In the genomic region with DNA sequence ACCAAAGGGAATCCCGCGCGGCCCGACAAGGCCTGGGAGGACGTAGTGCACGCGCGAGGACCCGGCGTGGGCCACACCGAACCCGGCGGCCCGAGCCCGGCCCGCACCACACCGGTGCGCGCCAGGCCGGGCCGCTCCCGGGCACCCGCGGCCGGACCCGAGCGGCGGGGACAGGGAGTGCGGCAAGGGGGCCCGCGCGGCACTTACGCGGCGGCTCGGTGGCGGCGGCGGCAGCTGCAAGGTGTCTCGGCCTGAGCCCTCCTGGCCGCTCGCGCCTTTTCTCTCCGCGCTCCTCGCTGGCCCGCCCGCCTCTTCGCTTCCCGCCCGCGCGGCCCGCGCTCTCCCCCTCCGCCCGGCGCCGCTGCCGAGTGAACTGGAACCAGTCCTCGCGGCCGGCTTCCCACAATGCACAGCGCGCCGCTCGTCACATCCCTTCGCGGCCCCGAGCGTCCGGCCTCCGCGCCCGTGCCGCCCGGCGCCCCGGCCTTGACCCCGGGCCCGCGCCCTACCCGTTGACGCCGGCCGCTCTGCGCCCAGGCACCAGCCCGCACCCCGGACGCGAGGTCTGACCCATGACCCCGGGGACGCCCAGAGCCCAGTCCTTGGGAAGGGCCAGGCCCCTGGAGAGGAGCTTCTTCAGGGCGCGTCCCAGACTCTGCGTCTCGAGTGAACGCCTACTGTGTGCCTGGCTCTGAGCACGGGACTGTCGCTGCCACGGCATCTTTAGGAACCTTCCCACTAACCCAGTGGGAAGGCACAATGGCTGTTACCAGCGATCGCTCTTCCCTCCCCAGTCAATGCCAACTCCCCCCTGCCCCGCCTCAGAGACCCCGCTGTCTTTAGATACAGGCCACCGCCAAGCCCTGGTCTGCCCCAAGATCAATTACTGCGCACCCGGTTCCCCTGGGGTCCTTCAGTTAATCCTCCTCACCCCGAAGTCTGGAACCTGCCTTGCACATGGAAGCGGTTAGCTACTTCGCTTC, we compare ENCODE assay signal across 1 cellular context.
TF ChIP-seq lines count a peak whose summit lies in the region.

A gene (minus strand): TSS at position 377 of the 983 bp plus-strand sequence. CDS start 10,138 bp downstream, outside the sequence.

TF ChIP-seq in HCT116, 20 proteins besides CTCF, POLR2A, EP300 and RAD21 (continued from another document):
- TF ChIP-seq, protein P1, sequence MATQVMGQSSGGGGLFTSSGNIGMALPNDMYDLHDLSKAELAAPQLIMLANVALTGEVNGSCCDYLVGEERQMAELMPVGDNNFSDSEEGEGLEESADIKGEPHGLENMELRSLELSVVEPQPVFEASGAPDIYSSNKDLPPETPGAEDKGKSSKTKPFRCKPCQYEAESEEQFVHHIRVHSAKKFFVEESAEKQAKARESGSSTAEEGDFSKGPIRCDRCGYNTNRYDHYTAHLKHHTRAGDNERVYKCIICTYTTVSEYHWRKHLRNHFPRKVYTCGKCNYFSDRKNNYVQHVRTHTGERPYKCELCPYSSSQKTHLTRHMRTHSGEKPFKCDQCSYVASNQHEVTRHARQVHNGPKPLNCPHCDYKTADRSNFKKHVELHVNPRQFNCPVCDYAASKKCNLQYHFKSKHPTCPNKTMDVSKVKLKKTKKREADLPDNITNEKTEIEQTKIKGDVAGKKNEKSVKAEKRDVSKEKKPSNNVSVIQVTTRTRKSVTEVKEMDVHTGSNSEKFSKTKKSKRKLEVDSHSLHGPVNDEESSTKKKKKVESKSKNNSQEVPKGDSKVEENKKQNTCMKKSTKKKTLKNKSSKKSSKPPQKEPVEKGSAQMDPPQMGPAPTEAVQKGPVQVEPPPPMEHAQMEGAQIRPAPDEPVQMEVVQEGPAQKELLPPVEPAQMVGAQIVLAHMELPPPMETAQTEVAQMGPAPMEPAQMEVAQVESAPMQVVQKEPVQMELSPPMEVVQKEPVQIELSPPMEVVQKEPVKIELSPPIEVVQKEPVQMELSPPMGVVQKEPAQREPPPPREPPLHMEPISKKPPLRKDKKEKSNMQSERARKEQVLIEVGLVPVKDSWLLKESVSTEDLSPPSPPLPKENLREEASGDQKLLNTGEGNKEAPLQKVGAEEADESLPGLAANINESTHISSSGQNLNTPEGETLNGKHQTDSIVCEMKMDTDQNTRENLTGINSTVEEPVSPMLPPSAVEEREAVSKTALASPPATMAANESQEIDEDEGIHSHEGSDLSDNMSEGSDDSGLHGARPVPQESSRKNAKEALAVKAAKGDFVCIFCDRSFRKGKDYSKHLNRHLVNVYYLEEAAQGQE (IDR thresholded peaks at IDR 0.05; ENCODE audit: low read depth) = no peak
- no peak for TF ChIP-seq ELF1 (IDR thresholded peaks at IDR 0.05; ENCODE audit: borderline replicate concordance, low read depth)
- peak; percentile 91 for TF ChIP-seq POLR2AphosphoS5 (IDR thresholded peaks at IDR 0.05; ENCODE audit: low read depth, low read length)
- TF ChIP-seq JUND (IDR thresholded peaks at IDR 0.05) = no peak
- no peak for TF ChIP-seq ZNF274 (IDR thresholded peaks at IDR 0.05; ENCODE audit: low read depth, low read length)
